In the genomic region with DNA sequence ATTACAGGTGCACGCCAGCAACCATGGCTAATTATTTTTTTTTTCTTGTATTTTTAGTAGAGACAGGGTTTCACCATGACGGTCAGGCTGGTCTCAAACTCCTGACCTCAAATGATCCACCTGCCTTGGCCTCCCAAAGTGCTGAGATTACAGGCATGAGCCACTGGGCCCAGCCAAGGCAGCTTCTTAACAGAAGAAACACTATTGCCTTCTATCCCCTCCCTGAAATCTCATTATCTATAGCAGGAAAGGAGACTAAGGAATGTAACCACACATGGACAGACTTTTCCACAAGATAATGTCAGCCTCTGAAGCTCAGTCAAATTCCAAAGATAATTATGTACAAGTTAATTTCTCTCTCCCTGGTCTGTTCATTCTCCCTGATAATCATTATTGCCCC, we compare ENCODE assay signal across 6 cellular contexts. TPM values are rescaled to one million over a fixed set of nuclear protein-coding genes. Genes with fewer than 3 reads are reported as not detected.
"Had no signal": no experiment of that assay in that cellular context is flagged by ENCODE, and none has a peak within 500 bp of the region (broad histone marks: within the 10 kb centered on the region; RNA-seq: fewer than 3 reads in every experiment).

No MANE protein-coding gene starts in this region.

- H3K4me3 ChIP-seq: GM23338 had no signal

- H3K4me2 ChIP-seq: GM23338 had no signal

- H3K4me3 Mint-ChIP-seq: GM23338, H9 had no signal

- H3K27ac Mint-ChIP-seq: GM23338, H9 had no signal

- DNase-seq: H9, HCEC 1CT, IMR-90 had no signal

- H2AFZ ChIP-seq: GM23338 had no signal

- ATAC-seq: GM23338 had no signal

RNA-seq across cellular contexts. Expression of gene ZP2, which starts 5.7 kb away (rescaled TPM):
- total RNA-seq: GM23338, H1, H9, HT-29, IMR-90 had no signal
- polyA plus RNA-seq: GM23338, H1, IMR-90 had no signal

RNA-seq across cellular contexts. Expression of gene ANKS4B, which starts 16.4 kb away (rescaled TPM):
- total RNA-seq: IMR-90 had no signal
- polyA plus RNA-seq: GM23338, IMR-90 had no signal
